In the genomic region with DNA sequence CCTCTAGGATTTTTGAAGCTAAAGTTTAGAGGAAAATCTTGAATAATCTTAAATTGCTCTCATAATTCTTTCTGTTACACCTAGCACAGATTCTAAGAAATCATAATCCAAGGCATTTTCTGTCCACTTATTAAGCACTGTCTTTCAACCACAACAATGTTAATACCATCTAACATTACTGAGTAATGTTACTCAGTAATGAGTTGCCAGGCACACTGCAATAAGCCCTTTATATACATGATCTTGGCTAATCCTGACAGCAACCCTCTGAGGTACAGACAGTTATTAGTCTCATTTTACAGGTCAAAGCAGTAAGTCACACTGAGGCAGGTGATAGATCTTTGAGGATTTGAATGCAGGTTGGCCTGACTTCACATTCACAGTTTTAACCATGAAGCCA, we compare ENCODE assay signal across 1 cellular context.
TF ChIP-seq lines count a peak whose summit lies in the region.

No MANE protein-coding gene starts in this region.

TF ChIP-seq in neural cell, 6 proteins besides CTCF, POLR2A, EP300 and RAD21 (continued from another document):
- TF ChIP-seq REST (IDR thresholded peaks at IDR 0.05; ENCODE audit: borderline replicate concordance): no peak
- TF ChIP-seq SMC3 (conservative IDR thresholded peaks at IDR 0.05; ENCODE audit: poor library complexity): no peak
TF ChIP-seq in neural cell: peak in this region for 0.
